In the genomic region with DNA sequence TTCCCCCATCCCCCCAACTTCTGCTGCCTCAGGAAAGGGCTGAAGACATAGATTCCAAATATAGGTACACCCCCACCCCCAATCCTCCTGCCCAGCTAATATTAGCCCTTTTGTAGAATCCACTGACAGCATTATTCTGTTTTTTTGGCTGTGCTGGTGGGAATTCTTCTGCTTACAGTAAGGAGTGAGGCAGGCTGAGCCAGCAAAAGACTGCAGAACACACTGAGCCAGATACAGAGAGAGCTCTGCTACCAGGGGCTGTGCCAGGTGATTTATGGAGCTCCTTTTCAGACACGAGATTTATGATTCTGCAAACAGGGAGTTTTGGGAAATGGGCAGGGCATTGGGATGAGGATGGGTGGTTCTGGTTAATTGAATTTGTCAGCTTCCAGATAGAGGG, we compare ENCODE assay signal across 17 cellular contexts.
"Had no signal": no experiment of that assay in that cellular context is flagged by ENCODE, and none has a peak within 500 bp of the region (broad histone marks: within the 10 kb centered on the region; RNA-seq: fewer than 3 reads in every experiment).

No MANE protein-coding gene starts in this region.

- ATAC-seq: upper lobe of right lung had no signal

- H3K36me3 Mint-ChIP-seq: activated naive CD4-positive, alpha-beta T cell treated with anti-CD3 and anti-CD28 coated beads, Interleukin-2, amount 50 U/mL, for 24 hours; immature natural killer cell; memory B cell; WTC11 had no signal

- H3K27ac Mint-ChIP-seq: activated naive CD4-positive, alpha-beta T cell treated with anti-CD3 and anti-CD28 coated beads, Interleukin-2, amount 50 U/mL, for 24 hours; immature natural killer cell; memory B cell; T-helper 1 cell treated with Interleukin-12 subunit alpha and Interleukin-12 subunit beta and Interleukin-4 antibody, amounts not matched to agents 30 μg/mL and 1 μg/mL, for 36 hours; WTC11 had no signal

- H3K4me1 Mint-ChIP-seq: activated naive CD4-positive, alpha-beta T cell treated with anti-CD3 and anti-CD28 coated beads, Interleukin-2, amount 50 U/mL, for 24 hours; immature natural killer cell; memory B cell had no signal

- H3K27ac ChIP-seq: thyroid gland, upper lobe of right lung had no signal

- DNase-seq: activated gamma-delta T cell treated with Interleukin-2 at 50 U/mL for 16 hours; activated T-cell treated with anti-CD3 and anti-CD28 coated beads, Interleukin-2, amount 50 U/mL, for 1 hour; aorta; cerebellar nuclear complex; foreskin fibroblast; immature natural killer cell; kidney glomerular epithelial cell; retina; stimulated activated CD4-positive, alpha-beta T cell treated with anti-CD3 and anti-CD28 coated beads, Interleukin-4, amount 100 ng/mL, for 24 hours; stimulated activated naive CD4-positive, alpha-beta T cell treated with Interleukin-2 at 50 U/mL for 16 hours; T1000; thyroid gland; upper lobe of right lung had no signal

- H3K4me3 ChIP-seq: thyroid gland, upper lobe of right lung had no signal

- H3K9me3 ChIP-seq: thyroid gland, upper lobe of right lung had no signal

- H3K4me3 Mint-ChIP-seq: activated naive CD4-positive, alpha-beta T cell treated with anti-CD3 and anti-CD28 coated beads, Interleukin-2, amount 50 U/mL, for 24 hours; immature natural killer cell; memory B cell; T-helper 1 cell treated with Interleukin-12 subunit alpha and Interleukin-12 subunit beta and Interleukin-4 antibody, amounts not matched to agents 30 μg/mL and 1 μg/mL, for 36 hours; WTC11 had no signal

- H3K27me3 Mint-ChIP-seq: activated naive CD4-positive, alpha-beta T cell treated with anti-CD3 and anti-CD28 coated beads, Interleukin-2, amount 50 U/mL, for 24 hours had no signal

- H3K27me3 ChIP-seq: thyroid gland, upper lobe of right lung had no signal

- H3K9me3 Mint-ChIP-seq: activated naive CD4-positive, alpha-beta T cell treated with anti-CD3 and anti-CD28 coated beads, Interleukin-2, amount 50 U/mL, for 24 hours; memory B cell; T-helper 1 cell treated with Interleukin-12 subunit alpha and Interleukin-12 subunit beta and Interleukin-4 antibody, amounts not matched to agents 30 μg/mL and 1 μg/mL, for 36 hours; WTC11 had no signal

- H3K4me1 ChIP-seq: thyroid gland, upper lobe of right lung had no signal

- H3K36me3 ChIP-seq: thyroid gland, upper lobe of right lung had no signal
